Comparison of ENCODE assay signal across 29 cellular contexts in genomic region chr6:136502791-136503190, GRCh38. TPM values are rescaled to one million over a fixed set of nuclear protein-coding genes. Genes with fewer than 3 reads are reported as not detected.
A peak's percentile ranks its signal among the peaks of the same experiment; 100 is the strongest.
DNase-seq lines count a peak whose midpoint lies in the region; ATAC-seq and TF ChIP-seq lines count a peak whose summit lies in the region.
"Had no signal": no experiment of that assay in that cellular context is flagged by ENCODE, and none has a peak within 500 bp of the region (broad histone marks: within the 10 kb centered on the region; RNA-seq: fewer than 3 reads in every experiment).

No MANE protein-coding gene starts in this region.

- no peaks in the 10 kb centered on the region for H4K20me1 ChIP-seq in BLaER1 treated with 17β-estradiol and CSF1 and Interleukin-3, amounts not matched to agents 10 nM and 100 nM

- no peaks in the 10 kb centered on the region for H3K9me3 Mint-ChIP-seq in mesothelial cell of epicardium
- H3K9me3 Mint-ChIP-seq: activated CD4-positive, alpha-beta memory T cell treated with anti-CD3 and anti-CD28 coated beads for 36 hours; activated naive CD4-positive, alpha-beta T cell treated with anti-CD3 and anti-CD28 coated beads, Interleukin-2, amount 10 ng/mL, durations not matched to agents 7 days and 5 days; activated T-helper 1 cell treated with anti-CD3 and anti-CD28 coated beads, Interleukin-12 subunit alpha, Interleukin-12 subunit beta, Interleukin-2, Interleukin-4 antibody, amounts not matched to agents 30 ng/mL and 10 ng/mL and 1 ng/mL, durations not matched to agents 14 hours and 24 hours and 36 hours; immature natural killer cell; stimulated activated effector memory CD8-positive, alpha-beta T cell treated with anti-CD3 and anti-CD28 coated beads, Interleukin-12 subunit alpha, Interleukin-12 subunit beta, amount 100 ng/mL, for 72 hours had no signal

- DNase-seq in KBM-7 (peak; percentile 67), astrocyte of the hippocampus (ENCODE audit: low read depth, low spot score) (peak; percentile 47), mesothelial cell of epicardium (ENCODE audit: low spot score in 2 of 2, unreplicated experiment in 2 of 2) (no peak), Peyer's patch (no peak), HUDEP-2 (lab: John Stamatoyannopoulos, UW; ENCODE audit: unreplicated experiment in 76 of 76) (no peak)
- DNase-seq: activated CD4-positive, alpha-beta memory T cell treated with anti-CD3 and anti-CD28 coated beads for 36 hours; activated CD8-positive, alpha-beta memory T cell treated with anti-CD3 and anti-CD28 coated beads, Interleukin-2, amount 50 U/mL, for 4 hours; activated naive CD4-positive, alpha-beta T cell treated with anti-CD3 and anti-CD28 coated beads, Interleukin-2, amount 10 ng/mL, durations not matched to agents 7 days and 5 days; colonic mucosa; effector memory CD4-positive, alpha-beta T cell; foreskin keratinocyte; heart right ventricle; immature natural killer cell; KG1; left colon; mammary epithelial cell; NCI-H1436 treated with DMSO at 0.1 percent for 48 hours; stimulated activated CD4-positive, alpha-beta T cell treated with anti-CD3 and anti-CD28 coated beads, Interleukin-4, amount 100 ng/mL, for 24 hours; upper lobe of right lung had no signal

- no peak overlapping the region for H3K4me3 Mint-ChIP-seq in mesothelial cell of epicardium
- H3K4me3 Mint-ChIP-seq: activated CD4-positive, alpha-beta memory T cell treated with anti-CD3 and anti-CD28 coated beads for 36 hours; activated naive CD4-positive, alpha-beta T cell treated with anti-CD3 and anti-CD28 coated beads, Interleukin-2, amount 10 ng/mL, durations not matched to agents 7 days and 5 days; activated T-helper 1 cell treated with anti-CD3 and anti-CD28 coated beads, Interleukin-12 subunit alpha, Interleukin-12 subunit beta, Interleukin-2, Interleukin-4 antibody, amounts not matched to agents 30 ng/mL and 10 ng/mL and 1 ng/mL, durations not matched to agents 14 hours and 24 hours and 36 hours; immature natural killer cell; stimulated activated effector memory CD8-positive, alpha-beta T cell treated with anti-CD3 and anti-CD28 coated beads, Interleukin-12 subunit alpha, Interleukin-12 subunit beta, amount 100 ng/mL, for 72 hours had no signal

- peak overlapping the region; percentile 39 to 71 (median 58) for H3K4me2 ChIP-seq in BLaER1 treated with 17β-estradiol and CSF1 and Interleukin-3, amounts not matched to agents 10 nM and 100 nM

- H3K9me3 ChIP-seq in BLaER1 treated with 17β-estradiol and CSF1 and Interleukin-3, amounts not matched to agents 10 nM and 100 nM (replicated peaks in 1 of 11), result no peaks in the 10 kb centered on the region
- H3K9me3 ChIP-seq in Peyer's patch, result no peaks in the 10 kb centered on the region
- H3K9me3 ChIP-seq: colonic mucosa, heart right ventricle, suprapubic skin, upper lobe of right lung had no signal

- no peaks in the 10 kb centered on the region for H3K36me3 ChIP-seq in BLaER1 treated with 17β-estradiol and CSF1 and Interleukin-3, amounts not matched to agents 10 nM and 100 nM
- no peaks in the 10 kb centered on the region for H3K36me3 ChIP-seq in Peyer's patch
- H3K36me3 ChIP-seq: colonic mucosa, heart right ventricle, suprapubic skin, upper lobe of right lung had no signal

- H3K4me3 ChIP-seq in BLaER1 treated with 17β-estradiol and CSF1 and Interleukin-3, amounts not matched to agents 10 nM and 100 nM, result no peak overlapping the region
- H3K4me3 ChIP-seq in Peyer's patch, result no peak overlapping the region
- H3K4me3 ChIP-seq: colonic mucosa, heart right ventricle, suprapubic skin, upper lobe of right lung had no signal

- TF ChIP-seq CTCF in mesothelial cell of epicardium (IDR thresholded peaks at IDR 0.05; ENCODE audit: unreplicated experiment), result no peak
- TF ChIP-seq CTCF in Peyer's patch (IDR thresholded peaks at IDR 0.05), result no peak

- in situ Hi-C loops in KBM-7 (cut with MboI; ENCODE audit: low pct_unique_long_range_greater_than_20kb, low sequenced_read_pairs), result no loop called here

- no peaks in the 10 kb centered on the region for H3K36me3 Mint-ChIP-seq in mesothelial cell of epicardium
- H3K36me3 Mint-ChIP-seq: activated CD4-positive, alpha-beta memory T cell treated with anti-CD3 and anti-CD28 coated beads for 36 hours; activated naive CD4-positive, alpha-beta T cell treated with anti-CD3 and anti-CD28 coated beads, Interleukin-2, amount 10 ng/mL, durations not matched to agents 7 days and 5 days; stimulated activated effector memory CD8-positive, alpha-beta T cell treated with anti-CD3 and anti-CD28 coated beads, Interleukin-12 subunit alpha, Interleukin-12 subunit beta, amount 100 ng/mL, for 72 hours had no signal

- H3K27me3 Mint-ChIP-seq in mesothelial cell of epicardium (ENCODE audit: low read depth), result no peaks in the 10 kb centered on the region
- H3K27me3 Mint-ChIP-seq: activated naive CD4-positive, alpha-beta T cell treated with anti-CD3 and anti-CD28 coated beads, Interleukin-2, amount 10 ng/mL, durations not matched to agents 7 days and 5 days; progenitor cell of endocrine pancreas had no signal

- H3K27ac ChIP-seq in BLaER1 treated with 17β-estradiol and CSF1 and Interleukin-3, amounts not matched to agents 10 nM and 100 nM, result no peak overlapping the region
- H3K27ac ChIP-seq in Peyer's patch, result no peak overlapping the region
- H3K27ac ChIP-seq: colonic mucosa, foreskin keratinocyte, heart right ventricle, suprapubic skin, upper lobe of right lung had no signal

- peaks cover 22 to 35% (median 28%) of the 10 kb centered on the region in 10 experiments for H3K4me1 ChIP-seq in BLaER1 treated with 17β-estradiol and CSF1 and Interleukin-3, amounts not matched to agents 10 nM and 100 nM
- no peaks in the 10 kb centered on the region for H3K4me1 ChIP-seq in Peyer's patch
- H3K4me1 ChIP-seq: colonic mucosa, foreskin keratinocyte, heart right ventricle, upper lobe of right lung had no signal

- TF ChIP-seq POLR2A in Peyer's patch (IDR thresholded peaks at IDR 0.05), result no peak

- peaks cover 10% of the 10 kb centered on the region for H3K4me1 Mint-ChIP-seq in mesothelial cell of epicardium
- H3K4me1 Mint-ChIP-seq: activated naive CD4-positive, alpha-beta T cell treated with anti-CD3 and anti-CD28 coated beads, Interleukin-2, amount 10 ng/mL, durations not matched to agents 7 days and 5 days; immature natural killer cell; stimulated activated effector memory CD8-positive, alpha-beta T cell treated with anti-CD3 and anti-CD28 coated beads, Interleukin-12 subunit alpha, Interleukin-12 subunit beta, amount 100 ng/mL, for 72 hours had no signal

- H3K27ac Mint-ChIP-seq in mesothelial cell of epicardium, result peak overlapping the region; percentile 37
- H3K27ac Mint-ChIP-seq: activated CD4-positive, alpha-beta memory T cell treated with anti-CD3 and anti-CD28 coated beads for 36 hours; activated naive CD4-positive, alpha-beta T cell treated with anti-CD3 and anti-CD28 coated beads, Interleukin-2, amount 10 ng/mL, durations not matched to agents 7 days and 5 days; activated T-helper 1 cell treated with anti-CD3 and anti-CD28 coated beads, Interleukin-12 subunit alpha, Interleukin-12 subunit beta, Interleukin-2, Interleukin-4 antibody, amounts not matched to agents 30 ng/mL and 10 ng/mL and 1 ng/mL, durations not matched to agents 14 hours and 24 hours and 36 hours; immature natural killer cell; stimulated activated effector memory CD8-positive, alpha-beta T cell treated with anti-CD3 and anti-CD28 coated beads, Interleukin-12 subunit alpha, Interleukin-12 subunit beta, amount 100 ng/mL, for 72 hours had no signal

- ATAC-seq in HG02798 (IDR thresholded peaks at IDR 0.05; ENCODE audit: poor library complexity, unreplicated experiment) (no peak), GM19328 (IDR thresholded peaks at IDR 0.05; ENCODE audit: unreplicated experiment) (no peak)
- ATAC-seq: esophagus mucosa; foreskin keratinocyte; heart right ventricle; left colon; Panc1; sciatic nerve; stimulated activated effector memory CD8-positive, alpha-beta T cell treated with anti-CD3 and anti-CD28 coated beads, Interleukin-12 subunit alpha, Interleukin-12 subunit beta, amount 100 ng/mL, for 72 hours; upper lobe of right lung had no signal

- H3K9ac ChIP-seq in BLaER1 treated with 17β-estradiol and CSF1 and Interleukin-3, amounts not matched to agents 10 nM and 100 nM, result no peak overlapping the region

- no peaks in the 10 kb centered on the region for H3K27me3 ChIP-seq in BLaER1 treated with 17β-estradiol and CSF1 and Interleukin-3, amounts not matched to agents 10 nM and 100 nM
- no peaks in the 10 kb centered on the region for H3K27me3 ChIP-seq in Peyer's patch
- H3K27me3 ChIP-seq: colonic mucosa, foreskin keratinocyte, heart right ventricle, suprapubic skin, upper lobe of right lung had no signal

RNA-seq across cellular contexts. Expression of gene MAP7, which starts 47.4 kb away (rescaled TPM):
- total RNA-seq in mesothelial cell of epicardium (15.1 to 15.5 TPM (median 15.5 TPM) in 3 replicates), Peyer's patch (10 to 100 TPM; 16.5 to 47.1 (median 38.8) TPM)

Comparison
In these comparisons a context has a peak if more than half of its experiments do, and no peak if none do; other contexts are left out.
1. DNase-seq: peak in KBM-7 (single experiment) and astrocyte of the hippocampus (single experiment); none in mesothelial cell of epicardium (0 of 2), Peyer's patch (0 of 3) and HUDEP-2 (0 of 76).